ENCODE assay signal across 8 cellular contexts in genomic region chrX:75746891-75747639, GRCh38. TPM values are rescaled to one million over a fixed set of nuclear protein-coding genes. Genes with fewer than 3 reads are reported as not detected.
DNase-seq lines count a peak whose midpoint lies in the region; ATAC-seq and TF ChIP-seq lines count a peak whose summit lies in the region.

No MANE protein-coding gene starts in this region.

- no peaks in the 10 kb centered on the region for H3K27me3 Mint-ChIP-seq in activated B cell treated with CpG ODN at 0.5 μM for 24 hours

- H3K9me3 Mint-ChIP-seq in activated B cell treated with CpG ODN at 0.5 μM for 24 hours: peaks cover 11% of the 10 kb centered on the region

- H3K36me3 Mint-ChIP-seq in activated B cell treated with CpG ODN at 0.5 μM for 24 hours (ENCODE audit: low read depth): peaks cover 2% of the 10 kb centered on the region

- ATAC-seq in GM19438 (IDR thresholded peaks at IDR 0.05; ENCODE audit: low read depth, unreplicated experiment) (peak; percentile 48), activated B cell treated with CpG ODN at 0.5 μM for 24 hours (ENCODE audit: low read depth) (peak; percentile 75)

- no peak for TF ChIP-seq CTCF in activated B cell treated with CpG ODN at 0.5 μM for 24 hours (IDR thresholded peaks at IDR 0.05)

- intact Hi-C loops in activated B cell treated with CpG ODN at 0.5 μM for 24 hours (cut with micrococcal nuclease): loop anchor here (10.0 kb wide), 1 partner anchor 472 kb away; the partner anchor contains the start of gene UPRT

- peak overlapping the region; percentile 84 for H3K4me3 Mint-ChIP-seq in activated B cell treated with CpG ODN at 0.5 μM for 24 hours

- CTCF ChIA-PET in activated B cell treated with CpG ODN at 0.5 μM for 24 hours (lab: Charles Lee): no interaction called here

- DNase-seq in CD1c-positive myeloid dendritic cell (ENCODE audit: extremely low spot score): peak; percentile 14
- DNase-seq in HT-29 (ENCODE audit: low spot score): peak; percentile 5
- peak; percentile 25 for DNase-seq in activated B cell treated with CpG ODN at 0.5 μM for 24 hours
- DNase-seq in dermis blood vessel endothelial cell: peak; percentile 28
- peak; percentile 2 for DNase-seq in medulla oblongata (ENCODE audit: extremely low spot score)
- peak; percentile 1 to 4 for DNase-seq in stimulated activated CD8-positive, alpha-beta memory T cell treated with anti-CD3 and anti-CD28 coated beads, Interleukin-2, amount 100 ng/mL, for 48 hours (ENCODE audit: low read depth in 2 of 2)
- DNase-seq in NCI-H446 (lab: John Stamatoyannopoulos, UW): no peak

- H3K27ac Mint-ChIP-seq in activated B cell treated with CpG ODN at 0.5 μM for 24 hours: no peak overlapping the region

- POLR2A ChIA-PET in activated B cell treated with CpG ODN at 0.5 μM for 24 hours (lab: Charles Lee): no interaction called here

- peaks cover 15% of the 10 kb centered on the region for H3K4me1 Mint-ChIP-seq in activated B cell treated with CpG ODN at 0.5 μM for 24 hours

RNA-seq across cellular contexts. Expression of gene MAGEE2, which starts 38.0 kb away (rescaled TPM):
- not detected in 2 replicates for total RNA-seq in HT-29 (2014; rRNA removed; shearing (Covaris generic))
- not detected in 2 replicates for total RNA-seq in activated B cell treated with CpG ODN at 0.5 μM for 24 hours
- not detected in 2 replicates for total RNA-seq in dermis blood vessel endothelial cell

Comparison
In these comparisons a context has a peak if more than half of its experiments do, and no peak if none do; other contexts are left out.
1. DNase-seq: peak in CD1c-positive myeloid dendritic cell (single experiment), HT-29 (single experiment), activated B cell treated with CpG ODN at 0.5 μM for 24 hours (single experiment), dermis blood vessel endothelial cell (single experiment), medulla oblongata (single experiment) and stimulated activated CD8-positive, alpha-beta memory T cell treated with anti-CD3 and anti-CD28 coated beads, Interleukin-2, amount 100 ng/mL, for 48 hours (2 of 2); none in NCI-H446 (0 of 2).